In genomic region chr19:34501339-34502320, GRCh38 we compare ENCODE assay signal across 1 cellular context.
A peak's percentile ranks its signal among the peaks of the same experiment; 100 is the strongest.
TF ChIP-seq lines count a peak whose summit lies in the region.

No MANE protein-coding gene starts in this region.

TF ChIP-seq in HepG2, 621 proteins besides CTCF, POLR2A, EP300 and RAD21 (continued from another document and continues in another):
- TF ChIP-seq LCORL (IDR thresholded peaks at IDR 0.05) (no peak), LCORL (CRISPR knock-in tag; IDR thresholded peaks at IDR 0.05) (peak; percentile 76), PATZ1 (CRISPR knock-in tag; IDR thresholded peaks at IDR 0.05) (no peak), ZNF142 (CRISPR knock-in tag; IDR thresholded peaks at IDR 0.05) (no peak), NR2C2 (CRISPR knock-in tag; IDR thresholded peaks at IDR 0.05; ENCODE audit: borderline replicate concordance) (no peak), ZBTB49 (CRISPR knock-in tag; IDR thresholded peaks at IDR 0.05; ENCODE audit: borderline replicate concordance) (no peak), PAWR (CRISPR knock-in tag; IDR thresholded peaks at IDR 0.05; ENCODE audit: borderline replicate concordance) (no peak), PAX8 (CRISPR knock-in tag; IDR thresholded peaks at IDR 0.05; ENCODE audit: borderline replicate concordance) (no peak), MED1 (CRISPR knock-in tag; IDR thresholded peaks at IDR 0.05) (peak; percentile 56), FOXO1 (CRISPR knock-in tag; IDR thresholded peaks at IDR 0.05) (peak; percentile 43), PRDM15 (CRISPR knock-in tag; IDR thresholded peaks at IDR 0.05) (no peak), NFE2L2 (IDR thresholded peaks at IDR 0.05; ENCODE audit: low read length) (no peak), ZFAT (CRISPR knock-in tag; conservative IDR thresholded peaks at IDR 0.05) (no peak), ATF7 (IDR thresholded peaks at IDR 0.05) (no peak), ATF7 (CRISPR knock-in tag; IDR thresholded peaks at IDR 0.05) (no peak), KLF12 (CRISPR knock-in tag; IDR thresholded peaks at IDR 0.05; ENCODE audit: borderline replicate concordance) (no peak), ZNF660 (CRISPR knock-in tag; IDR thresholded peaks at IDR 0.05; ENCODE audit: borderline replicate concordance, low read depth) (no peak), PHF21A (CRISPR knock-in tag; IDR thresholded peaks at IDR 0.05) (peak; percentile 42; the same call in 1 of the 2 replicates), CSRNP2 (CRISPR knock-in tag; conservative IDR thresholded peaks at IDR 0.05; ENCODE audit: low read depth) (no peak), SYNCRIP (IDR thresholded peaks at IDR 0.05; ENCODE audit: insufficient read depth, low read depth, low read length) (no peak), ZNF430 (CRISPR knock-in tag; IDR thresholded peaks at IDR 0.05) (no peak), KLF16 (CRISPR knock-in tag; IDR thresholded peaks at IDR 0.05) (peak in 1 of 2 experiments; percentile 38; a peak in 1 of 4 replicates), ZNF761 (CRISPR knock-in tag; conservative IDR thresholded peaks at IDR 0.05) (no peak), CENPT (CRISPR knock-in tag; IDR thresholded peaks at IDR 0.05; ENCODE audit: low read depth) (no peak), THAP9 (CRISPR knock-in tag; IDR thresholded peaks at IDR 0.05; ENCODE audit: borderline replicate concordance) (0 out of 2 replicates have a peak, but pooled peaks have one; percentile 52), NFYC (CRISPR knock-in tag; IDR thresholded peaks at IDR 0.05) (no peak), PPARG (CRISPR knock-in tag; conservative IDR thresholded peaks at IDR 0.05) (0 out of 2 replicates have a peak, but pooled peaks have one; percentile 18), ZNF777 (CRISPR knock-in tag; IDR thresholded peaks at IDR 0.05) (no peak), ARNT (IDR thresholded peaks at IDR 0.05) (no peak), IRX3 (CRISPR knock-in tag; IDR thresholded peaks at IDR 0.05; ENCODE audit: borderline replicate concordance, low read depth) (no peak), ZNF781 (CRISPR knock-in tag; IDR thresholded peaks at IDR 0.05; ENCODE audit: borderline replicate concordance, not compliant biosample characterization) (no peak), GZF1 (CRISPR knock-in tag; IDR thresholded peaks at IDR 0.05) (no peak), THYN1 (CRISPR knock-in tag; IDR thresholded peaks at IDR 0.05; ENCODE audit: borderline replicate concordance, low read depth) (no peak), ZNF784 (CRISPR knock-in tag; IDR thresholded peaks at IDR 0.05; ENCODE audit: borderline replicate concordance) (no peak), ZNF678 (CRISPR knock-in tag; IDR thresholded peaks at IDR 0.05) (no peak), ZNF580 (CRISPR knock-in tag; IDR thresholded peaks at IDR 0.05; ENCODE audit: borderline replicate concordance, low read depth) (peak; percentile 59; the same call in 1 of the 2 replicates), MAFK (conservative IDR thresholded peaks at IDR 0.05 in 1 of 2, IDR thresholded peaks at IDR 0.05 in 1 of 2; ENCODE audit: low read length in 2 of 2) (no peak), NFRKB (IDR thresholded peaks at IDR 0.05) (no peak), HCFC1 (IDR thresholded peaks at IDR 0.05; ENCODE audit: low read depth, low read length) (no peak; the same call in 1 of the 2 replicates), JUN (CRISPR knock-in tag; IDR thresholded peaks at IDR 0.05) (no peak), TBX2 (CRISPR knock-in tag; IDR thresholded peaks at IDR 0.05; ENCODE audit: borderline replicate concordance) (peak; percentile 45; the same call in 1 of the 2 replicates), ZNF414 (CRISPR knock-in tag; IDR thresholded peaks at IDR 0.05) (0 out of 2 replicates have a peak, but pooled peaks have one; percentile 28), DNMT1 (CRISPR knock-in tag; IDR thresholded peaks at IDR 0.05) (no peak), ZNF367 (CRISPR knock-in tag; IDR thresholded peaks at IDR 0.05; ENCODE audit: borderline replicate concordance) (no peak), SATB2 (CRISPR knock-in tag; IDR thresholded peaks at IDR 0.05) (no peak)
